Comparison of ENCODE assay signal across 8 cellular contexts in genomic region chr6:42979523-42980177, GRCh38. TPM values are rescaled to one million over a fixed set of nuclear protein-coding genes. Genes with fewer than 3 reads are reported as not detected.
DNase-seq lines count a peak whose midpoint lies in the region; ATAC-seq, FAIRE-seq and TF ChIP-seq lines count a peak whose summit lies in the region.

No MANE protein-coding gene starts in this region.

- H3K4me1 ChIP-seq in A549 (peaks cover 7% of the 10 kb centered on the region; the same call in 1 of the 3 replicates), endodermal cell (ENCODE audit: control insufficient read depth, insufficient read depth, low read length) (no peaks in the 10 kb centered on the region)

- peaks cover 19% of the 10 kb centered on the region for H3K4me1 Mint-ChIP-seq in endodermal cell
- H3K4me1 Mint-ChIP-seq in naive B cell = peaks cover 30 to 45% (median 34%) of the 10 kb centered on the region in 3 donors

- WGBS in A549 (ENCODE audit: missing lambda C conversion rate) = 60% methylated on average over 9 of the region's 9 CpGs
- 63 to 68% methylated on average over 7 to 9 of the region's 9 CpGs for WGBS in endodermal cell (ENCODE audit: insufficient coverage in 1 of 2, insufficient read length in 1 of 2), 2 experiments

- H3K4me3 ChIP-seq in A549 = peak overlapping the region; percentile 99
- peak overlapping the region; percentile 83 for H3K4me3 ChIP-seq in endodermal cell (ENCODE audit: low read length)

- no peaks in the 10 kb centered on the region for H3K27me3 ChIP-seq in endodermal cell (ENCODE audit: control insufficient read depth, insufficient read depth, low read length, poor library complexity, severe bottlenecking)

- ATAC-seq in A549 (peak; percentile 15 to 31; a peak in 5 of 6 replicates), GM19395 (IDR thresholded peaks at IDR 0.05; ENCODE audit: unreplicated experiment) (peak; percentile 9), naive B cell (ENCODE audit: low read depth in 2 of 2) (no peak), HG03439 (IDR thresholded peaks at IDR 0.05; ENCODE audit: unreplicated experiment) (no peak), HG02588 (IDR thresholded peaks at IDR 0.05; ENCODE audit: unreplicated experiment) (no peak)

- peak overlapping the region; percentile 23 for H3K9ac ChIP-seq in endodermal cell (ENCODE audit: extremely low read depth, low read length, poor library complexity, severe bottlenecking)

- peak; percentile 26 to 46 for DNase-seq in A549 (ENCODE audit: low read depth in 1 of 2, low spot score in 1 of 2)
- peak; percentile 80 for DNase-seq in RKO (ENCODE audit: low spot score)
- no peak for DNase-seq in endodermal cell
- no peak for DNase-seq in naive B cell
- no peak for DNase-seq in NCI-H510A (lab: John Stamatoyannopoulos, UW)

- no peak for FAIRE-seq in A549 (lab: Jason Lieb, UNC)

- POLR2A ChIA-PET in A549 (lab: Yijun Ruan, JAX) = interaction anchor here (0.8 to 1.7 kb wide), 4 partner anchors 15 to 80 kb away, joined by 3 to 9 read pairs (median 4); partner anchors contain the start of genes CNPY3, KLC4, KLHDC3 and MEA1

- H3K4me3 Mint-ChIP-seq in endodermal cell (peak overlapping the region; percentile 76), naive B cell (peak overlapping the region; percentile 84 to 99 (median 98))

- H3K27ac ChIP-seq in A549 (peak overlapping the region; percentile 92 to 94), endodermal cell (ENCODE audit: low read depth, low read length) (no peak overlapping the region)

- H3K27me3 Mint-ChIP-seq in endodermal cell (ENCODE audit: insufficient read depth) (no peaks in the 10 kb centered on the region), naive B cell (no peaks in the 10 kb centered on the region)

- H3K27ac Mint-ChIP-seq in endodermal cell (peak overlapping the region; percentile 91), naive B cell (peak overlapping the region; percentile 78 to 99 (median 97))

- peak overlapping the region; percentile 92 for H3K4me2 ChIP-seq in A549

- no peaks in the 10 kb centered on the region for H3K9me3 Mint-ChIP-seq in endodermal cell
- H3K9me3 Mint-ChIP-seq in naive B cell = no peaks in the 10 kb centered on the region

- no peak for TF ChIP-seq EP300 in A549 (IDR thresholded peaks at IDR 0.05)

- TF ChIP-seq RAD21 in A549 (conservative IDR thresholded peaks at IDR 0.05 in 1 of 2, IDR thresholded peaks at IDR 0.05 in 1 of 2) = no peak

- CTCF ChIA-PET in A549 (lab: Yijun Ruan, JAX) = interaction anchor here (0.6 to 2.8 kb wide), 4 partner anchors 10 to 164 kb away, joined by 3 to 6 read pairs (median 4); no protein-coding TSS in a partner anchor

- no peak for TF ChIP-seq POLR2A in A549 (IDR thresholded peaks at IDR 0.05; ENCODE audit: low read length)

- TF ChIP-seq CTCF in A549 (IDR thresholded peaks at IDR 0.05) = no peak
- TF ChIP-seq CTCF in endodermal cell (conservative IDR thresholded peaks at IDR 0.05) = no peak

- peaks cover 6% of the 10 kb centered on the region for H3K36me3 Mint-ChIP-seq in endodermal cell (ENCODE audit: low read depth)
- no peaks in the 10 kb centered on the region for H3K36me3 Mint-ChIP-seq in naive B cell

- H3K9me3 ChIP-seq in A549 (no peaks in the 10 kb centered on the region), endodermal cell (ENCODE audit: control insufficient read depth, low read length) (no peaks in the 10 kb centered on the region)

- peaks cover 4% of the 10 kb centered on the region for H3K36me3 ChIP-seq in endodermal cell (ENCODE audit: control insufficient read depth, insufficient read depth, low read length)

TF ChIP-seq in A549, 52 proteins besides CTCF, POLR2A, EP300 and RAD21:
- TF ChIP-seq FOXS1 (CRISPR knock-in tag; IDR thresholded peaks at IDR 0.05) = no peak
- TF ChIP-seq JUNB (IDR thresholded peaks at IDR 0.05) = no peak
- TF ChIP-seq ZSCAN20 (CRISPR knock-in tag; IDR thresholded peaks at IDR 0.05) = no peak
- TF ChIP-seq NR3C1 (IDR thresholded peaks at IDR 0.05) = no peak
- no peak for TF ChIP-seq TFCP2L1 (CRISPR knock-in tag; IDR thresholded peaks at IDR 0.05)
- no peak for TF ChIP-seq CBX8 (IDR thresholded peaks at IDR 0.05)
- no peak for TF ChIP-seq PBX3 (IDR thresholded peaks at IDR 0.05)
- no peak for TF ChIP-seq EHF (CRISPR knock-in tag; IDR thresholded peaks at IDR 0.05)
- TF ChIP-seq ATOH8 (CRISPR knock-in tag; IDR thresholded peaks at IDR 0.05; ENCODE audit: low read depth) = no peak
- no peak for TF ChIP-seq SMC3 (IDR thresholded peaks at IDR 0.05)
- no peak for TF ChIP-seq ZNF302 (CRISPR knock-in tag; IDR thresholded peaks at IDR 0.05)
- no peak for TF ChIP-seq RCOR1 (IDR thresholded peaks at IDR 0.05; ENCODE audit: low read depth, low read length)
- TF ChIP-seq HEYL (CRISPR knock-in tag; IDR thresholded peaks at IDR 0.05) = no peak
- no peak for TF ChIP-seq SREBF2 (IDR thresholded peaks at IDR 0.05)
- TF ChIP-seq CBX2 (IDR thresholded peaks at IDR 0.05; ENCODE audit: borderline replicate concordance, low read depth) = no peak
- TF ChIP-seq CHD2 (IDR thresholded peaks at IDR 0.05; ENCODE audit: low read length, partially characterized antibody) = no peak
TF ChIP-seq in A549: peak in this region for 0.

RNA-seq across cellular contexts. Expression of gene PEX6, which starts 0.7 kb away (rescaled TPM):
- polyA plus RNA-seq in A549 (2011; rRNA removed) = 4.6 TPM in 2 replicates
- polyA plus RNA-seq in A549 (2012; cell fraction: cytosol; rRNA removed) = 6.5 and 8.4 TPM in 2 replicates
- 23.6 and 28.3 TPM in 2 replicates for polyA plus RNA-seq in A549 (2012; cell fraction: nucleus; rRNA removed)
- 8.3 to 9.5 TPM (median 8.6 TPM) in 3 replicates for polyA plus RNA-seq in A549 (2017; fragmentation: RNase III; extraction: RNeasy Plus Mini Kit Qiagen cat#74134 plus additional on column Dnase treatment)
- polyA minus RNA-seq in A549 (2011; rRNA and poly(A)+ RNA removed) = 5.9 and 8.6 TPM in 2 replicates
- 10 to 100 TPM; 17.2 to 21.4 TPM for total RNA-seq in endodermal cell
- polyA plus RNA-seq in endodermal cell (2013, experiment 1 of 2) = 8.5 TPM
- 7.7 TPM for polyA plus RNA-seq in endodermal cell (2013, experiment 2 of 2)
- 10 to 100 TPM; 10.6 to 23.5 (median 15.7) TPM for polyA plus RNA-seq in naive B cell (ENCODE audit: low read depth in 6 of 6)

RNA-seq across cellular contexts. Expression of gene PPP2R5D, which starts 4.7 kb away (rescaled TPM):
- polyA plus RNA-seq in A549 (2011; rRNA removed) (34.6 and 41.6 TPM in 2 replicates), A549 (2017; fragmentation: RNase III; extraction: RNeasy Plus Mini Kit Qiagen cat#74134 plus additional on column Dnase treatment) (25.8 to 26.5 TPM (median 26.0 TPM) in 3 replicates), naive B cell (ENCODE audit: low read depth in 6 of 6) (10 to 100 TPM; 13.6 to 23.8 (median 14.5) TPM)
- polyA plus RNA-seq in A549 (2012; cell fraction: cytosol; rRNA removed) = 28.4 and 34.3 TPM in 2 replicates
- 33.1 and 56.0 TPM in 2 replicates for polyA plus RNA-seq in A549 (2012; cell fraction: nucleus; rRNA removed)
- 53.9 and 56.6 TPM in 2 replicates for polyA minus RNA-seq in A549 (2011; rRNA and poly(A)+ RNA removed)
- total RNA-seq in endodermal cell = 10 to 100 TPM; 57.5 to 59.1 TPM
- polyA plus RNA-seq in endodermal cell (2013, experiment 1 of 2) = 62.5 TPM
- polyA plus RNA-seq in endodermal cell (2013, experiment 2 of 2) = 65.9 TPM

RNA-seq across cellular contexts. Expression of gene GNMT, which starts 19.1 kb away (rescaled TPM):
- polyA plus RNA-seq in A549 (2011; rRNA removed) = 0.12 TPM in 2 replicates
- polyA plus RNA-seq in A549 (2012; cell fraction: cytosol; rRNA removed) = 0.23 and 0.24 TPM in 2 replicates
- polyA plus RNA-seq in A549 (2012; cell fraction: nucleus; rRNA removed) = 0.33 and 1.6 TPM in 2 replicates
- polyA plus RNA-seq in A549 (2017; fragmentation: RNase III; extraction: RNeasy Plus Mini Kit Qiagen cat#74134 plus additional on column Dnase treatment) = 0.23 to 0.32 TPM (median 0.31 TPM) in 3 replicates
- 0.25 TPM in 1 of 2 replicates, not detected in the other for polyA minus RNA-seq in A549 (2011; rRNA and poly(A)+ RNA removed)
- total RNA-seq in endodermal cell = under 1 TPM; 0.75 to 0.84 TPM
- polyA plus RNA-seq in endodermal cell (2013, experiment 1 of 2) = 1.1 TPM
- 1.1 TPM for polyA plus RNA-seq in endodermal cell (2013, experiment 2 of 2)
- polyA plus RNA-seq in naive B cell (ENCODE audit: low read depth in 6 of 6) = 1 to 10 TPM in 1 of 6 donors, under 1 TPM in 3, not detected in 2; 0.26 to 1.1 (median 0.28) TPM

RNA-seq across cellular contexts. Expression of gene MEA1, which starts 34.1 kb away (rescaled TPM):
- polyA plus RNA-seq in A549 (2011; rRNA removed) (58.6 and 63.4 TPM in 2 replicates), A549 (2017; fragmentation: RNase III; extraction: RNeasy Plus Mini Kit Qiagen cat#74134 plus additional on column Dnase treatment) (90.1 to 94.3 TPM (median 92.8 TPM) in 3 replicates), naive B cell (ENCODE audit: low read depth in 6 of 6) (100 to 1,000 TPM in 4 of 6 donors, 10 to 100 TPM in 2; 91.3 to 172 (median 103) TPM)
- 74.7 and 92.9 TPM in 2 replicates for polyA plus RNA-seq in A549 (2012; cell fraction: cytosol; rRNA removed)
- polyA plus RNA-seq in A549 (2012; cell fraction: nucleus; rRNA removed) = 25.4 and 30.7 TPM in 2 replicates
- 26.9 and 35.7 TPM in 2 replicates for polyA minus RNA-seq in A549 (2011; rRNA and poly(A)+ RNA removed)
- 100 to 1,000 TPM in 1 of 2 donors, 10 to 100 TPM in 1; 93.3 to 104 TPM for total RNA-seq in endodermal cell
- 93.7 TPM for polyA plus RNA-seq in endodermal cell (2013, experiment 1 of 2)
- 85.4 TPM for polyA plus RNA-seq in endodermal cell (2013, experiment 2 of 2)

RNA-seq across cellular contexts. Expression of gene KLHDC3, which starts 34.4 kb away (rescaled TPM):
- polyA plus RNA-seq in A549 (2011; rRNA removed) (18.8 and 21.3 TPM in 2 replicates), A549 (2017; fragmentation: RNase III; extraction: RNeasy Plus Mini Kit Qiagen cat#74134 plus additional on column Dnase treatment) (25.5 to 28.0 TPM (median 26.9 TPM) in 3 replicates), naive B cell (ENCODE audit: low read depth in 6 of 6) (100 to 1,000 TPM in 1 of 6 donors, 10 to 100 TPM in 5; 88.7 to 121 (median 92.0) TPM)
- 30.5 and 41.1 TPM in 2 replicates for polyA plus RNA-seq in A549 (2012; cell fraction: cytosol; rRNA removed)
- polyA plus RNA-seq in A549 (2012; cell fraction: nucleus; rRNA removed) = 32.4 and 37.4 TPM in 2 replicates
- 33.6 and 34.0 TPM in 2 replicates for polyA minus RNA-seq in A549 (2011; rRNA and poly(A)+ RNA removed)
- total RNA-seq in endodermal cell = 100 to 1,000 TPM; 124 to 135 TPM
- 111 TPM for polyA plus RNA-seq in endodermal cell (2013, experiment 1 of 2)
- polyA plus RNA-seq in endodermal cell (2013, experiment 2 of 2) = 113 TPM

Comparison
In these comparisons a context has a peak if more than half of its experiments do, and no peak if none do; other contexts are left out.
1. ATAC-seq: peak in A549 (2 of 2) and GM19395 (single experiment); none in naive B cell (0 of 2), HG03439 (single experiment) and HG02588 (single experiment).
2. DNase-seq: peak in A549 (2 of 2) and RKO (single experiment); none in endodermal cell (single experiment), naive B cell (single experiment) and NCI-H510A (single experiment).